ENCODE assay signal across 23 cellular contexts in the genomic region with DNA sequence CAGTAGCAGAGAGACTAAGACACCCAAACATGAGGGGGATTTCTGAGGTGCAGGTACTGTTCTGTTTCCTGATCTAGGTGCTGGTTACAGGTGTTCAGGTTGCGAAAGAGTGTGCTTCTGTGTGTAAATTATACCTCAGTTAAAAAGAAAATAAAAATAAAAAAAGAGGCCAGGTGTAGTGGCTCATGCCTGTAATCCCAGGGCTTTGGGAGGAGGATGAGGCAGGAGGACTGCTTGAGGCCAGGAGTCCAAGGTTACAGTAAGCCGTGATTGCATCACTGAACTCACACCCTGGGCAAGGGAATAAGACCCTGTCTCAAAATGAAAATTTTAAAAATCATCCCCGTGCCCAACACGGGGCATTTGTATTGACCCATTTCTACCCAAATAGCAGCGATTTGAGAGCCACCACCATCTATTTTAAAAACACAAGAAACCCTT. TPM values are rescaled to one million over a fixed set of nuclear protein-coding genes. Genes with fewer than 3 reads are reported as not detected.
DNase-seq lines count a peak whose midpoint lies in the region; ATAC-seq, FAIRE-seq and TF ChIP-seq lines count a peak whose summit lies in the region.
"Had no signal": no experiment of that assay in that cellular context is flagged by ENCODE, and none has a peak within 500 bp of the region (broad histone marks: within the 10 kb centered on the region; RNA-seq: fewer than 3 reads in every experiment).

No MANE protein-coding gene starts in this region.

- no peak overlapping the region for H3K27ac ChIP-seq in HepG2 (ENCODE audit: extremely low read length, insufficient read depth, low read length)
- H3K27ac ChIP-seq in right lobe of liver = no peak overlapping the region
- H3K27ac ChIP-seq in endodermal cell (ENCODE audit: low read depth, low read length) = no peak overlapping the region
- H3K27ac ChIP-seq: GM23248 had no signal

- H3K27me3 Mint-ChIP-seq in endodermal cell (ENCODE audit: insufficient read depth) = no peaks in the 10 kb centered on the region

- H4K20me1 ChIP-seq in HepG2 (ENCODE audit: insufficient read depth, low read length) = peaks cover 3% of the 10 kb centered on the region

- POLR2A ChIA-PET in HepG2 (lab: Yijun Ruan, JAX) = no interaction called here

- intact Hi-C loops in HepG2 (cut with micrococcal nuclease; ENCODE audit: unreplicated experiment) = no loop called here
- intact Hi-C loops in right lobe of liver (cut with DNase I) = no loop called here
- intact Hi-C loops in posterior vena cava (cut with DNase I) = no loop called here

- peaks cover 7% of the 10 kb centered on the region for H3K4me1 Mint-ChIP-seq in endodermal cell

- no peak for TF ChIP-seq RAD21 in HepG2 (CRISPR knock-in tag; IDR thresholded peaks at IDR 0.05)

- no peak overlapping the region for H2AFZ ChIP-seq in HepG2 (ENCODE audit: low read length)
- H2AFZ ChIP-seq: GM23248 had no signal

- no TSS peak for BruUV-seq in HepG2 (replicated peaks; lab: Mats Ljungman, UMichigan)

- peaks cover 4 to 8% of the 10 kb centered on the region in 2 experiments; a peak in 4 of 5 replicates for H3K27me3 ChIP-seq in HepG2 (ENCODE audit: control insufficient read depth in 1 of 2, insufficient read depth in 2 of 2, low read length in 2 of 2)
- H3K27me3 ChIP-seq in right lobe of liver = no peaks in the 10 kb centered on the region
- H3K27me3 ChIP-seq in endodermal cell (ENCODE audit: control insufficient read depth, insufficient read depth, low read length, poor library complexity, severe bottlenecking) = no peaks in the 10 kb centered on the region

- peaks cover 59% of the 10 kb centered on the region for H3K4me1 ChIP-seq in HepG2 (ENCODE audit: insufficient read depth, low read length)
- H3K4me1 ChIP-seq in right lobe of liver = peaks cover 0 to 18% (median 0%) of the 10 kb centered on the region in 4 donors
- no peaks in the 10 kb centered on the region for H3K4me1 ChIP-seq in endodermal cell (ENCODE audit: control insufficient read depth, insufficient read depth, low read length)

- TF ChIP-seq CTCF in HepG2 (CRISPR knock-in tag; IDR thresholded peaks at IDR 0.05) (no peak), right lobe of liver (IDR thresholded peaks at IDR 0.05) (no peak), endodermal cell (conservative IDR thresholded peaks at IDR 0.05) (no peak)

- CTCF ChIA-PET in HepG2 (lab: Yijun Ruan, JAX; ENCODE audit: low intra/inter-chr PET ratio, low total read pairs) = no interaction called here

- FAIRE-seq in HepG2 (lab: Jason Lieb, UNC) = no peak
- FAIRE-seq: D721Med, GM12878, GM19239, H1 had no signal

- in situ Hi-C loops in HepG2 (cut with HindIII; ENCODE audit: extremely low pct_ligation_motif_present, low pct_unique_long_range_greater_than_20kb) = no loop called here

- no peak for ATAC-seq in HepG2
- ATAC-seq in right lobe of liver = no peak
- ATAC-seq: CD8-positive, alpha-beta T cell; GM12878 had no signal

- no peaks in the 10 kb centered on the region for H3K36me3 ChIP-seq in HepG2 (replicated peaks in 1 of 2; ENCODE audit: control insufficient read depth in 1 of 2, insufficient read depth in 2 of 2, low read length in 2 of 2)
- no peaks in the 10 kb centered on the region for H3K36me3 ChIP-seq in right lobe of liver
- H3K36me3 ChIP-seq in endodermal cell (ENCODE audit: control insufficient read depth, insufficient read depth, low read length) = no peaks in the 10 kb centered on the region

- WGBS in HepG2 (ENCODE audit: low lambda C conversion rate) = 29% methylated on average over 5 of the region's 5 CpGs
- WGBS in right lobe of liver (ENCODE audit: insufficient coverage, low coverage, low lambda C conversion rate, missing lambda C conversion rate) = 43% methylated on average over 3 of the region's 5 CpGs
- WGBS in endodermal cell (ENCODE audit: insufficient coverage in 1 of 2, insufficient read length in 1 of 2), 2 experiments = 93 to 100% methylated on average over 2 to 3 of the region's 5 CpGs

- H3K9me3 ChIP-seq in HepG2 (ENCODE audit: low read length) = no peaks in the 10 kb centered on the region
- no peaks in the 10 kb centered on the region for H3K9me3 ChIP-seq in right lobe of liver
- no peaks in the 10 kb centered on the region for H3K9me3 ChIP-seq in endodermal cell (ENCODE audit: control insufficient read depth, low read length)

- no peak overlapping the region for H3K4me3 Mint-ChIP-seq in endodermal cell
- H3K4me3 Mint-ChIP-seq: CD8-positive, alpha-beta T cell had no signal

- H3K79me2 ChIP-seq in HepG2 (ENCODE audit: insufficient read depth, low read length) = peaks cover 15% of the 10 kb centered on the region

- H3K4me3 ChIP-seq in HepG2 (replicated peaks in 1 of 3; ENCODE audit: insufficient read depth in 1 of 3, low read depth in 2 of 3, low read length in 3 of 3) (no peak overlapping the region), right lobe of liver (no peak overlapping the region), endodermal cell (ENCODE audit: low read length) (no peak overlapping the region)
- H3K4me3 ChIP-seq: GM12878, GM23248 had no signal

- H3K36me3 Mint-ChIP-seq in endodermal cell (ENCODE audit: low read depth) = no peaks in the 10 kb centered on the region

- no peak overlapping the region for H3K4me2 ChIP-seq in HepG2 (ENCODE audit: low read depth, low read length)

- TF ChIP-seq EP300 in HepG2 (IDR thresholded peaks at IDR 0.05; ENCODE audit: low read depth in 2 of 2, low read length in 2 of 2) (no peak), HepG2 (CRISPR knock-in tag; IDR thresholded peaks at IDR 0.05; ENCODE audit: borderline replicate concordance) (no peak)

- H3K27ac Mint-ChIP-seq in endodermal cell = no peak overlapping the region
- H3K27ac Mint-ChIP-seq: CD8-positive, alpha-beta T cell had no signal

- DNase-seq in HepG2 (ENCODE audit: low spot score) (no peak), right lobe of liver (no peak), HuH-7 (ENCODE audit: low spot score) (peak; percentile 2), endodermal cell (peak; percentile 22), posterior vena cava (ENCODE audit: low spot score) (peak; percentile 5), COR-L47 (lab: John Stamatoyannopoulos, UW) (no peak), foreskin melanocyte (no peak)
- no peak for DNase-seq in activated T-cell treated with anti-CD3 and anti-CD28 coated beads, Interleukin-2, amount 50 U/mL, for 1 hour
- DNase-seq: 8988T; C1 segment of cervical spinal cord; CD8-positive, alpha-beta T cell; DMS 273 treated with DMSO at 0.1 percent for 48 hours; DMS79; EL; GDM1; GM23248; H7; HCEC 1CT had no signal

- TF ChIP-seq POLR2A in HepG2 (IDR thresholded peaks at IDR 0.05; ENCODE audit: insufficient read depth in 1 of 2, low read depth in 2 of 2, low read length in 2 of 2) (no peak), right lobe of liver (IDR thresholded peaks at IDR 0.05) (no peak)

- H3K9ac ChIP-seq in HepG2 (ENCODE audit: insufficient read depth, low read depth, low read length) (no peak overlapping the region), endodermal cell (ENCODE audit: extremely low read depth, low read length, poor library complexity, severe bottlenecking) (no peak overlapping the region)
- H3K9ac ChIP-seq: GM23248 had no signal

- H3K9me3 Mint-ChIP-seq in endodermal cell = no peaks in the 10 kb centered on the region
- H3K9me3 Mint-ChIP-seq: CD8-positive, alpha-beta T cell had no signal

RNA-seq across cellular contexts. Expression of a gene that starts 3.2 kb away (rescaled TPM):
- 55.2 and 77.5 TPM in 2 replicates for total RNA-seq in HepG2 (2016; rRNA removed; fragmentation: Illumina TruSeq; extraction: Trizol)
- total RNA-seq in HepG2 (2016; cell fraction: cytosol; rRNA removed; fragmentation: Illumina TruSeq; extraction: Trizol; ENCODE audit: low read depth) = 10.3 and 11.9 TPM in 2 replicates
- total RNA-seq in HepG2 (2016; cell fraction: insoluble cytoplasmic fraction; rRNA removed; fragmentation: Illumina TruSeq; extraction: Trizol) = 58.9 and 68.6 TPM in 2 replicates
- 23.2 and 25.5 TPM in 2 replicates for total RNA-seq in HepG2 (2016; cell fraction: membrane; rRNA removed; fragmentation: Illumina TruSeq; extraction: Trizol)
- total RNA-seq in HepG2 (2016; cell fraction: nucleus; rRNA removed; fragmentation: Illumina TruSeq; extraction: Trizol) = 33.1 and 38.3 TPM in 2 replicates
- polyA plus RNA-seq in HepG2 (2011; rRNA removed) = 73.4 and 77.0 TPM in 2 replicates
- polyA plus RNA-seq in HepG2 (2011; cell fraction: cytosol; rRNA removed) = 62.7 and 66.5 TPM in 2 replicates
- polyA plus RNA-seq in HepG2 (2011; cell fraction: nucleus; rRNA removed) = 61.2 and 63.3 TPM in 2 replicates
- polyA plus RNA-seq in HepG2 (2012) = 84.0 and 84.1 TPM in 2 replicates
- polyA plus RNA-seq in HepG2 (2016; cell fraction: cytosol; fragmentation: Illumina TruSeq; extraction: Trizol; ENCODE audit: low read depth) = 12.2 and 14.0 TPM in 2 replicates
- 61.4 and 80.4 TPM in 2 replicates for polyA plus RNA-seq in HepG2 (2016; cell fraction: insoluble cytoplasmic fraction; fragmentation: Illumina TruSeq; extraction: Trizol; ENCODE audit: low read depth)
- 15.8 and 16.0 TPM in 2 replicates for polyA plus RNA-seq in HepG2 (2016; cell fraction: membrane; fragmentation: Illumina TruSeq; extraction: Trizol; ENCODE audit: low read depth)
- polyA plus RNA-seq in HepG2 (2016; cell fraction: nucleus; fragmentation: Illumina TruSeq; extraction: Trizol; ENCODE audit: insufficient read depth, low read depth) = 37.9 and 40.9 TPM in 2 replicates
- polyA minus RNA-seq in HepG2 (2011; rRNA and poly(A)+ RNA removed; ENCODE audit: low replicate concordance) = 107 and 220 TPM in 2 replicates
- polyA minus RNA-seq in HepG2 (2011; cell fraction: cytosol; rRNA and poly(A)+ RNA removed) = 41.2 and 49.1 TPM in 2 replicates
- polyA minus RNA-seq in HepG2 (2011; cell fraction: nucleus; rRNA and poly(A)+ RNA removed) = 35.0 and 40.7 TPM in 2 replicates
- 10 to 100 TPM; 14.9 to 31.0 (median 26.7) TPM for total RNA-seq in right lobe of liver
- 100 to 1,000 TPM in 1 of 2 donors, 10 to 100 TPM in 1; 96.0 to 114 TPM for total RNA-seq in endodermal cell
- 105 TPM for polyA plus RNA-seq in endodermal cell (2013, experiment 1 of 2)
- polyA plus RNA-seq in endodermal cell (2013, experiment 2 of 2) = 92.5 TPM
- total RNA-seq in posterior vena cava = 10 to 100 TPM; 48.4 to 48.6 TPM

RNA-seq across cellular contexts. Expression of a gene that starts 23.9 kb away (rescaled TPM):
- total RNA-seq in HepG2 (2016; rRNA removed; fragmentation: Illumina TruSeq; extraction: Trizol) = 0.08 and 0.18 TPM in 2 replicates
- not detected in 2 replicates for total RNA-seq in HepG2 (2016; cell fraction: cytosol; rRNA removed; fragmentation: Illumina TruSeq; extraction: Trizol; ENCODE audit: low read depth)
- total RNA-seq in HepG2 (2016; cell fraction: insoluble cytoplasmic fraction; rRNA removed; fragmentation: Illumina TruSeq; extraction: Trizol) = 0.09 TPM in 1 of 2 replicates, not detected in the other
- total RNA-seq in HepG2 (2016; cell fraction: membrane; rRNA removed; fragmentation: Illumina TruSeq; extraction: Trizol) = 0.09 and 0.10 TPM in 2 replicates
- 0.13 TPM in 1 of 2 replicates, not detected in the other for total RNA-seq in HepG2 (2016; cell fraction: nucleus; rRNA removed; fragmentation: Illumina TruSeq; extraction: Trizol)
- polyA plus RNA-seq in HepG2 (2011; rRNA removed) = 0.05 and 0.18 TPM in 2 replicates
- polyA plus RNA-seq in HepG2 (2011; cell fraction: cytosol; rRNA removed) = 0.04 and 0.06 TPM in 2 replicates
- 0.19 and 0.45 TPM in 2 replicates for polyA plus RNA-seq in HepG2 (2011; cell fraction: nucleus; rRNA removed)
- polyA plus RNA-seq in HepG2 (2012) = 0.15 and 0.44 TPM in 2 replicates
- 0.05 and 0.06 TPM in 2 replicates for polyA plus RNA-seq in HepG2 (2016; cell fraction: cytosol; fragmentation: Illumina TruSeq; extraction: Trizol; ENCODE audit: low read depth)
- polyA plus RNA-seq in HepG2 (2016; cell fraction: insoluble cytoplasmic fraction; fragmentation: Illumina TruSeq; extraction: Trizol; ENCODE audit: low read depth) = 0.05 TPM in 1 of 2 replicates, not detected in the other
- 0.06 and 0.10 TPM in 2 replicates for polyA plus RNA-seq in HepG2 (2016; cell fraction: membrane; fragmentation: Illumina TruSeq; extraction: Trizol; ENCODE audit: low read depth)
- 0.12 and 0.29 TPM in 2 replicates for polyA plus RNA-seq in HepG2 (2016; cell fraction: nucleus; fragmentation: Illumina TruSeq; extraction: Trizol; ENCODE audit: insufficient read depth, low read depth)
- polyA minus RNA-seq in HepG2 (2011; rRNA and poly(A)+ RNA removed; ENCODE audit: low replicate concordance) = 0.08 TPM in 1 of 2 replicates, not detected in the other
- not detected in 2 replicates for polyA minus RNA-seq in HepG2 (2011; cell fraction: cytosol; rRNA and poly(A)+ RNA removed)
- polyA minus RNA-seq in HepG2 (2011; cell fraction: nucleus; rRNA and poly(A)+ RNA removed) = 0.13 and 0.25 TPM in 2 replicates
- not detected for total RNA-seq in right lobe of liver
- under 1 TPM; 0.79 to 0.95 TPM for total RNA-seq in endodermal cell
- polyA plus RNA-seq in endodermal cell (2013, experiment 1 of 2) = 0.46 TPM
- 0.29 TPM for polyA plus RNA-seq in endodermal cell (2013, experiment 2 of 2)
- not detected for total RNA-seq in posterior vena cava
- total RNA-seq: A673; CD8-positive, alpha-beta T cell; GM12878; GM23248 had no signal
- polyA plus RNA-seq: GM12878, GM23248 had no signal

RNA-seq across cellular contexts. Expression of a gene that starts 53.6 kb away (rescaled TPM):
- 53.6 and 57.6 TPM in 2 replicates for total RNA-seq in HepG2 (2016; rRNA removed; fragmentation: Illumina TruSeq; extraction: Trizol)
- total RNA-seq in HepG2 (2016; cell fraction: cytosol; rRNA removed; fragmentation: Illumina TruSeq; extraction: Trizol; ENCODE audit: low read depth) = 17.7 and 19.3 TPM in 2 replicates
- 52.7 and 55.4 TPM in 2 replicates for total RNA-seq in HepG2 (2016; cell fraction: insoluble cytoplasmic fraction; rRNA removed; fragmentation: Illumina TruSeq; extraction: Trizol)
- total RNA-seq in HepG2 (2016; cell fraction: membrane; rRNA removed; fragmentation: Illumina TruSeq; extraction: Trizol) = 30.0 and 35.3 TPM in 2 replicates
- 24.0 and 25.8 TPM in 2 replicates for total RNA-seq in HepG2 (2016; cell fraction: nucleus; rRNA removed; fragmentation: Illumina TruSeq; extraction: Trizol)
- polyA plus RNA-seq in HepG2 (2011; rRNA removed) = 33.3 and 34.7 TPM in 2 replicates
- 30.0 and 33.8 TPM in 2 replicates for polyA plus RNA-seq in HepG2 (2011; cell fraction: cytosol; rRNA removed)
- polyA plus RNA-seq in HepG2 (2011; cell fraction: nucleus; rRNA removed) = 19.5 and 24.4 TPM in 2 replicates
- polyA plus RNA-seq in HepG2 (2012) = 32.7 and 34.2 TPM in 2 replicates
- polyA plus RNA-seq in HepG2 (2016; cell fraction: cytosol; fragmentation: Illumina TruSeq; extraction: Trizol; ENCODE audit: low read depth) = 18.0 and 21.7 TPM in 2 replicates
- polyA plus RNA-seq in HepG2 (2016; cell fraction: insoluble cytoplasmic fraction; fragmentation: Illumina TruSeq; extraction: Trizol; ENCODE audit: low read depth) = 63.2 and 67.2 TPM in 2 replicates
- 24.8 and 29.6 TPM in 2 replicates for polyA plus RNA-seq in HepG2 (2016; cell fraction: membrane; fragmentation: Illumina TruSeq; extraction: Trizol; ENCODE audit: low read depth)
- 40.5 and 41.7 TPM in 2 replicates for polyA plus RNA-seq in HepG2 (2016; cell fraction: nucleus; fragmentation: Illumina TruSeq; extraction: Trizol; ENCODE audit: insufficient read depth, low read depth)
- 30.2 and 32.4 TPM in 2 replicates for polyA minus RNA-seq in HepG2 (2011; rRNA and poly(A)+ RNA removed; ENCODE audit: low replicate concordance)
- polyA minus RNA-seq in HepG2 (2011; cell fraction: cytosol; rRNA and poly(A)+ RNA removed) = 18.8 and 19.7 TPM in 2 replicates
- polyA minus RNA-seq in HepG2 (2011; cell fraction: nucleus; rRNA and poly(A)+ RNA removed) = 10.7 and 11.7 TPM in 2 replicates
- 10 to 100 TPM; 30.6 to 46.7 (median 35.5) TPM for total RNA-seq in right lobe of liver
- 10 to 100 TPM; 19.6 to 20.3 TPM for total RNA-seq in endodermal cell
- polyA plus RNA-seq in endodermal cell (2013, experiment 1 of 2) = 17.6 TPM
- polyA plus RNA-seq in endodermal cell (2013, experiment 2 of 2) = 21.2 TPM
- 10 to 100 TPM; 11.6 to 14.3 TPM for total RNA-seq in posterior vena cava

Comparison
In these comparisons a context has a peak if more than half of its experiments do, and no peak if none do; other contexts are left out.
1. DNase-seq: peak in HuH-7 (single experiment), endodermal cell (single experiment) and posterior vena cava (single experiment); none in HepG2 (single experiment), right lobe of liver (0 of 3), activated T-cell treated with anti-CD3 and anti-CD28 coated beads, Interleukin-2, amount 50 U/mL, for 1 hour (single experiment), COR-L47 (single experiment) and foreskin melanocyte (single experiment).